28 cellular contexts compared by ENCODE assay signal in the genomic region with DNA sequence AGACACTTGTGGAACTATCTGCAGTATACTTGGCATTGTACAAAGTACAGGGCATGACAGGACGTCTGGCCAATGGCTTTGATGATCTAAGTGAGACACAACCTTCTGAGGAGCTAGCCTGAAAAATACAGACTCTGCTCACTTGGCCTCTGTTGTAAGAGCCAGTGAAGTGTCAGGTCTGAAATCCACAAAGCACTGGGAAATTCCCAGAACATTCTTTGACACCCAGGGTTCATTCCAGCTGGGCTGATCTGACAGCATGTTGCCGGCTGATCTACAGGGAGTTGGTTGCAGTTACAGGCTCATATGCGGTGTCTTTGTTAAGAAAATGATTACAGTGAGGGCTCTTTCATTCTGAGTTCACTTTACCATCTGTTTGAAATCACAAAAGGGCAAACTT.
DNase-seq lines count a peak whose midpoint lies in the region; ATAC-seq and TF ChIP-seq lines count a peak whose summit lies in the region.
"Had no signal": no experiment of that assay in that cellular context is flagged by ENCODE, and none has a peak within 500 bp of the region (broad histone marks: within the 10 kb centered on the region; RNA-seq: fewer than 3 reads in every experiment).

No MANE protein-coding gene starts in this region.

- ATAC-seq in GM21381 (IDR thresholded peaks at IDR 0.05; ENCODE audit: unreplicated experiment) (no peak), HG02763 (IDR thresholded peaks at IDR 0.05; ENCODE audit: unreplicated experiment) (no peak), GM19351 (IDR thresholded peaks at IDR 0.05; ENCODE audit: unreplicated experiment) (no peak)
- ATAC-seq: A549; activated CD8-positive, alpha-beta T cell treated with anti-CD3 and anti-CD28 coated beads for 36 hours; activated T-cell treated with anti-CD3 and anti-CD28 coated beads, Interleukin-2, amount 50 U/mL, for 72 hours; HCT116; K562; mucosa of descending colon; stimulated activated naive CD8-positive, alpha-beta T cell treated with anti-CD3 and anti-CD28 coated beads, Interleukin-15, Interleukin-2, amounts not matched to agents 100 U/mL and 50 U/mL, for 24 hours had no signal

- H3K36me3 Mint-ChIP-seq in endodermal cell (ENCODE audit: low read depth), result no peaks in the 10 kb centered on the region
- no peaks in the 10 kb centered on the region for H3K36me3 Mint-ChIP-seq in activated CD4-positive, alpha-beta memory T cell treated with anti-CD3 and anti-CD28 coated beads, Interleukin-2, amount 10 ng/mL, durations not matched to agents 7 days and 5 days (ENCODE audit: low read depth)
- H3K36me3 Mint-ChIP-seq: activated naive CD8-positive, alpha-beta T cell; type B pancreatic cell had no signal

- H3K9ac ChIP-seq in endodermal cell (ENCODE audit: extremely low read depth, low read length, poor library complexity, severe bottlenecking), result no peak overlapping the region
- H3K9ac ChIP-seq: BLaER1 treated with 17β-estradiol and CSF1 and Interleukin-3, amounts not matched to agents 10 nM and 100 nM had no signal

- H3K4me3 Mint-ChIP-seq in endodermal cell, result no peak overlapping the region
- H3K4me3 Mint-ChIP-seq in activated CD4-positive, alpha-beta memory T cell treated with anti-CD3 and anti-CD28 coated beads, Interleukin-2, amount 10 ng/mL, durations not matched to agents 7 days and 5 days, result no peak overlapping the region
- H3K4me3 Mint-ChIP-seq: activated CD8-positive, alpha-beta T cell treated with anti-CD3 and anti-CD28 coated beads for 36 hours; activated naive CD8-positive, alpha-beta T cell; activated T-cell treated with anti-CD3 and anti-CD28 coated beads, Interleukin-2, amount 50 U/mL, for 72 hours; T-helper 1 cell treated with Interleukin-12 subunit alpha and Interleukin-12 subunit beta and Interleukin-4 antibody, amounts not matched to agents 30 μg/mL and 1 μg/mL, for 36 hours; type B pancreatic cell had no signal

- H3K9me3 ChIP-seq in endodermal cell (ENCODE audit: control insufficient read depth, low read length), result no peaks in the 10 kb centered on the region
- H3K9me3 ChIP-seq: A549; BLaER1 treated with 17β-estradiol and CSF1 and Interleukin-3, amounts not matched to agents 10 nM and 100 nM; mucosa of descending colon had no signal

- CTCF ChIA-PET in activated CD4-positive, alpha-beta memory T cell treated with anti-CD3 and anti-CD28 coated beads, Interleukin-2, amount 10 ng/mL, durations not matched to agents 7 days and 5 days (lab: Charles Lee), result no interaction called here

- H3K27me3 ChIP-seq in endodermal cell (ENCODE audit: control insufficient read depth, insufficient read depth, low read length, poor library complexity, severe bottlenecking), result no peaks in the 10 kb centered on the region
- H3K27me3 ChIP-seq: BLaER1 treated with 17β-estradiol and CSF1 and Interleukin-3, amounts not matched to agents 10 nM and 100 nM; dorsolateral prefrontal cortex; right atrium auricular region had no signal

- TF ChIP-seq CTCF in AG10803 (conservative IDR thresholded peaks at IDR 0.05; ENCODE audit: low read length), result no peak
- no peak for TF ChIP-seq CTCF in endodermal cell (conservative IDR thresholded peaks at IDR 0.05)

- POLR2A ChIA-PET in activated CD4-positive, alpha-beta memory T cell treated with anti-CD3 and anti-CD28 coated beads, Interleukin-2, amount 10 ng/mL, durations not matched to agents 7 days and 5 days (lab: Charles Lee), result no interaction called here

- no peaks in the 10 kb centered on the region for H3K27me3 Mint-ChIP-seq in endodermal cell (ENCODE audit: insufficient read depth)
- no peaks in the 10 kb centered on the region for H3K27me3 Mint-ChIP-seq in activated CD4-positive, alpha-beta memory T cell treated with anti-CD3 and anti-CD28 coated beads, Interleukin-2, amount 10 ng/mL, durations not matched to agents 7 days and 5 days
- H3K27me3 Mint-ChIP-seq: activated naive CD8-positive, alpha-beta T cell; type B pancreatic cell had no signal

- peaks cover 18% of the 10 kb centered on the region for H3K4me1 Mint-ChIP-seq in endodermal cell
- H3K4me1 Mint-ChIP-seq in activated CD4-positive, alpha-beta memory T cell treated with anti-CD3 and anti-CD28 coated beads, Interleukin-2, amount 10 ng/mL, durations not matched to agents 7 days and 5 days, result peaks cover 4% of the 10 kb centered on the region

- peaks cover 11% of the 10 kb centered on the region for H3K4me1 ChIP-seq in endodermal cell (ENCODE audit: control insufficient read depth, insufficient read depth, low read length)
- H3K4me1 ChIP-seq: A549, right atrium auricular region had no signal

- no peak overlapping the region for H3K27ac Mint-ChIP-seq in endodermal cell
- no peak overlapping the region for H3K27ac Mint-ChIP-seq in activated CD4-positive, alpha-beta memory T cell treated with anti-CD3 and anti-CD28 coated beads, Interleukin-2, amount 10 ng/mL, durations not matched to agents 7 days and 5 days
- H3K27ac Mint-ChIP-seq: activated CD8-positive, alpha-beta T cell treated with anti-CD3 and anti-CD28 coated beads for 36 hours; activated naive CD8-positive, alpha-beta T cell; activated T-cell treated with anti-CD3 and anti-CD28 coated beads, Interleukin-2, amount 50 U/mL, for 72 hours; T-helper 1 cell treated with Interleukin-12 subunit alpha and Interleukin-12 subunit beta and Interleukin-4 antibody, amounts not matched to agents 30 μg/mL and 1 μg/mL, for 36 hours; type B pancreatic cell had no signal

- DNase-seq in AG10803 (ENCODE audit: low read depth), result peak; percentile 15
- peak; percentile 13 for DNase-seq in NCI-H1694 (lab: John Stamatoyannopoulos, UW)
- peak; percentile 71 for DNase-seq in endodermal cell
- peak; percentile 45 for DNase-seq in kidney glomerular epithelial cell (lab: John Stamatoyannopoulos, UW)
- DNase-seq in activated CD4-positive, alpha-beta memory T cell treated with anti-CD3 and anti-CD28 coated beads, Interleukin-2, amount 10 ng/mL, durations not matched to agents 7 days and 5 days, result no peak
- DNase-seq: activated CD8-positive, alpha-beta T cell treated with anti-CD3 and anti-CD28 coated beads for 36 hours; activated T-cell treated with anti-CD3 and anti-CD28 coated beads, Interleukin-2, amount 50 U/mL, for 72 hours; hippocampal formation; left cardiac atrium; mucosa of descending colon; NCI-H1092; NCI-H2107; NCI-H526 treated with DMSO at 0.1 percent for 48 hours; SIG-M5; stimulated activated naive CD8-positive, alpha-beta T cell treated with anti-CD3 and anti-CD28 coated beads, Interleukin-15, Interleukin-2, amounts not matched to agents 100 U/mL and 50 U/mL, for 24 hours had no signal

- H3K9me3 Mint-ChIP-seq in endodermal cell, result no peaks in the 10 kb centered on the region
- no peaks in the 10 kb centered on the region for H3K9me3 Mint-ChIP-seq in activated CD4-positive, alpha-beta memory T cell treated with anti-CD3 and anti-CD28 coated beads, Interleukin-2, amount 10 ng/mL, durations not matched to agents 7 days and 5 days
- H3K9me3 Mint-ChIP-seq: activated CD8-positive, alpha-beta T cell treated with anti-CD3 and anti-CD28 coated beads for 36 hours; activated T-cell treated with anti-CD3 and anti-CD28 coated beads, Interleukin-2, amount 50 U/mL, for 72 hours; T-helper 1 cell treated with Interleukin-12 subunit alpha and Interleukin-12 subunit beta and Interleukin-4 antibody, amounts not matched to agents 30 μg/mL and 1 μg/mL, for 36 hours; type B pancreatic cell had no signal

- H3K27ac ChIP-seq in endodermal cell (ENCODE audit: low read depth, low read length), result no peak overlapping the region
- H3K27ac ChIP-seq: A549; BLaER1 treated with 17β-estradiol and CSF1 and Interleukin-3, amounts not matched to agents 10 nM and 100 nM; dorsolateral prefrontal cortex; right atrium auricular region; VCaP had no signal

- no peaks in the 10 kb centered on the region for H3K36me3 ChIP-seq in endodermal cell (ENCODE audit: control insufficient read depth, insufficient read depth, low read length)
- H3K36me3 ChIP-seq: BLaER1 treated with 17β-estradiol and CSF1 and Interleukin-3, amounts not matched to agents 10 nM and 100 nM; right atrium auricular region had no signal

- H3K4me3 ChIP-seq in AG10803 (ENCODE audit: low read length) (no peak overlapping the region), endodermal cell (ENCODE audit: low read length) (peak overlapping the region; percentile 5)
- H3K4me3 ChIP-seq: A549; BLaER1 treated with 17β-estradiol and CSF1 and Interleukin-3, amounts not matched to agents 10 nM and 100 nM; dorsolateral prefrontal cortex; K562; mucosa of descending colon; right atrium auricular region had no signal

- 0 to 39% methylated on average over 1 to 3 of the region's 3 CpGs for WGBS in endodermal cell (ENCODE audit: insufficient coverage in 1 of 2, insufficient read length in 1 of 2), 2 experiments
